8 cellular contexts compared by ENCODE assay signal in the genomic region with DNA sequence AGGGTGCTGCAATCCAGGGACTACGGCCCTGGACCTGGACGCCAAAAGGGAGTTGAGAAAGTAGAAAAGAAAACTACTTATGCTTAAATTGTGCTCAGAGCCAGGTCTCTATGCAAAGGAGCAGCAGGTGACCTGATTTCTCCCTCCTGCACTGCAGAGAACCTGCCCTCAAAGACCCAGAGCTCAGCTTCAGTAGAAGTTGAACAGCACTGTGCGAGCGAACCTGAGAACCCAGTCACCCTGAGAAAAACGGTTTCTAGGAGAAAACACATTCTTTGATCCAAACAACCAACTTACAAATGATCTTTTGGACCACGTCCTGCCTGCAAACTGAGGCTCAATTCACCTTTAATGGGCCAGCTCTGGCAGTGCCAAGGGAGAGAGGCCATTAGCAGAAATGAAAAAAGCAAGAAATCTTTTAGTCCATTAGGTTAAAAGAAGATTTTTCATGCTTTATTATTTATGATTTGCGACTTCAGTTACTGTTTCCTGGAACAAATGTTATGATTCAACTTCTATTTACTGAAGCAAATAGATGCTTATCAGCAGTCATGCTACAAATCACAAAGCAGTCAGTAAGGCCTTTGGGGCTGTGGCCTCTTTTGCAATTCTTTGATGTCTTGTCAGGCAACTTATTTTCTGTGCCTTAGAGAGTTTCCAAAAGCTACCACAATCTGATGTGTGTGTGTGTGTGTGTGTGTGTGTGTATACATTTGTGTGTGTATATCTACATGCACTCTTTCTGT.
DNase-seq lines count a peak whose midpoint lies in the region; ATAC-seq and TF ChIP-seq lines count a peak whose summit lies in the region.

No MANE protein-coding gene starts in this region.

- peaks cover 17% of the 10 kb centered on the region for H3K4me1 Mint-ChIP-seq in WTC11

- H3K36me3 ChIP-seq in duodenal mucosa (ENCODE audit: control insufficient read depth in 1 of 2, insufficient read depth in 2 of 2, low read length in 2 of 2), result no peaks in the 10 kb centered on the region

- POLR2A ChIA-PET in WTC11 (lab: Charles Lee), result no interaction called here
- POLR2A ChIA-PET in RWPE1 (lab: Yijun Ruan, JAX; ENCODE audit: low non-redundant PET), result interaction anchor here (0.5 kb wide), 1 partner anchor 77 kb away, joined by 3 read pairs; no protein-coding TSS in a partner anchor

- no peaks in the 10 kb centered on the region; the same call in 1 of the 2 replicates for H3K27me3 Mint-ChIP-seq in WTC11 (ENCODE audit: low read depth)

- H3K4me3 Mint-ChIP-seq in WTC11, result no peak overlapping the region

- H3K9me3 Mint-ChIP-seq in WTC11, result peaks cover 8% of the 10 kb centered on the region

- peaks cover 8 to 13% of the 10 kb centered on the region in 2 donors for H3K4me1 ChIP-seq in duodenal mucosa (ENCODE audit: control insufficient read depth in 1 of 2, insufficient read depth in 2 of 2, low read length in 2 of 2)

- H3K27ac ChIP-seq in duodenal mucosa (ENCODE audit: low read depth, low read length) (peak overlapping the region; percentile 86), RWPE1 (no peak overlapping the region)

- H3K27me3 ChIP-seq in duodenal mucosa (ENCODE audit: control insufficient read depth in 1 of 2, insufficient read depth in 2 of 2, low read length in 2 of 2), result no peaks in the 10 kb centered on the region

- peak overlapping the region; percentile 5 to 17 for H3K9ac ChIP-seq in duodenal mucosa (ENCODE audit: low read depth in 1 of 2, low read length in 2 of 2)

- H3K36me3 Mint-ChIP-seq in WTC11, result no peaks in the 10 kb centered on the region

- H3K4me3 ChIP-seq in duodenal mucosa (ENCODE audit: low read depth in 1 of 2, low read length in 2 of 2), result no peak overlapping the region

- CTCF ChIA-PET in WTC11 (lab: Charles Lee) (no interaction called here), RWPE1 (lab: Yijun Ruan, JAX) (no interaction called here)

- H3K27ac Mint-ChIP-seq in WTC11, result no peak overlapping the region

- ATAC-seq in WTC11, result no peak

- TF ChIP-seq CTCF in WTC11 (IDR thresholded peaks at IDR 0.05) (no peak), RWPE1 (conservative IDR thresholded peaks at IDR 0.05; ENCODE audit: low read depth) (no peak)

- no peaks in the 10 kb centered on the region for H3K9me3 ChIP-seq in duodenal mucosa (ENCODE audit: control insufficient read depth in 1 of 2, low read length in 2 of 2)

- peak; percentile 70 for DNase-seq in HT-29 (ENCODE audit: low spot score)
- DNase-seq in WTC11 (ENCODE audit: low spot score), result no peak
- DNase-seq in renal cortical epithelial cell (ENCODE audit: low read depth), result peak; percentile 52
- DNase-seq in NCI-H2196 (lab: John Stamatoyannopoulos, UW; ENCODE audit: unreplicated experiment), result no peak
- no peak for DNase-seq in NCI-H82 treated with DMSO at 0.1 percent for 48 hours (lab: John Stamatoyannopoulos, UW; ENCODE audit: unreplicated experiment)
- DNase-seq in RWPE1 (ENCODE audit: low spot score), result no peak
- DNase-seq in UCSD-AML1 (lab: John Stamatoyannopoulos, UW; ENCODE audit: unreplicated experiment), result no peak

TF ChIP-seq in WTC11, 78 proteins besides CTCF, POLR2A, EP300 and RAD21:
- no peak for TF ChIP-seq ELF4 (CRISPR knock-in tag; IDR thresholded peaks at IDR 0.05; ENCODE audit: low read depth)
- TF ChIP-seq IRF2 (CRISPR knock-in tag; IDR thresholded peaks at IDR 0.05; ENCODE audit: borderline replicate concordance, low read depth), result no peak
- TF ChIP-seq GABPB1 (CRISPR knock-in tag; IDR thresholded peaks at IDR 0.05), result 0 out of 2 replicates have a peak, but pooled peaks have one; percentile 12

Comparison
In these comparisons a context has a peak if more than half of its experiments do, and no peak if none do; other contexts are left out.
1. DNase-seq: peak in HT-29 (single experiment) and renal cortical epithelial cell (single experiment); none in WTC11 (single experiment), NCI-H2196 (single experiment), NCI-H82 treated with DMSO at 0.1 percent for 48 hours (single experiment), RWPE1 (single experiment) and UCSD-AML1 (single experiment).